In the genomic region with DNA sequence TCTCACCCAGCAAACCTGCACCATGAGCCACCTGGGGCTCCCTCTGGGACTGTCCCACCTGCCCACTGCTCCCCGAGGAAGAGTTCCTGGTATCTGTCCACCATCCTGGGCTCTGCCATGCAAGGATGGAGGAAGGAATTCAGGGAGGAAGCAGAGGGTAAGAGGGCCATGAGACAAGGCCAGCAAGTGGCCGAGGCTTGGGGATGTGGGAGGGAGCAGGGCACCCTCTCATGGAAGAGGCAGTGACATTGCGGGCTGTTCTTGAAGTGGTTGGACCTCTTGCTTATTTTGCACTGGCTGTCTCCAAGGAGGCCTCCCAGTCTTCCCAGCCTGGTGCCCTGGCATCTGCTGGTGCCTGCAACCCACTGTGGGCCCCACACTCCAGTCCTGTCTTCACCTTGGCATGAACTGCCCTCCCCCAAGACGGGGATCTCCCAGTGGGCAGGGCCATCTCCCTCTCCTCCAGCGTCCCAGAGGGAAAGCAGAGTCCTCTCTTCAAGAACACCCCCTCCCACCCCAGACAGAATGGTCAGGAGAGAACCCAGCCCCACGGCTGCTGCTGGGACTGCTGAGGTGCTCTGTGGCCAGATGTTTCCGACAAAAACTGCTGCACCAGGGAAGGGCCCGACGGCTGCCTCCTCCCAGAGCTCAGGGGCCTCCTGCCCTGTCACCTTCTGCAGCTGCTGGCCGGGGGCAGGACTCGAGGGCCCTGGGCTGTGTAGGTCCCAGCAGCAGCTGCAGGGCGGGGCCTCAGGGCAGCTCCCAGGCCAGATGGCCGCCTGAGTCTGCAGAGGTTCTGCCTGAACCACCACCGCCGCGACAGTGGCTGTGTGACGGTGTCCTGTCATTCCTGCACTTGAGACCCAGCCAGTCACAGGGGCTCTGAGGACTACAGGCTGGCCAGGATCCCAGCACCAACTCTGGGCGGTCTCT, we compare ENCODE assay signal across 10 cellular contexts. TPM values are rescaled to one million over a fixed set of nuclear protein-coding genes. Genes with fewer than 3 reads are reported as not detected.
DNase-seq lines count a peak whose midpoint lies in the region; ATAC-seq and TF ChIP-seq lines count a peak whose summit lies in the region.
"Had no signal": no experiment of that assay in that cellular context is flagged by ENCODE, and none has a peak within 500 bp of the region (broad histone marks: within the 10 kb centered on the region; RNA-seq: fewer than 3 reads in every experiment).

No MANE protein-coding gene starts in this region.

- intact Hi-C loops in Panc1 (cut with micrococcal nuclease; ENCODE audit: unreplicated experiment) = no loop called here
- intact Hi-C loops in Right ventricle myocardium superior (cut with DNase I) = no loop called here
- intact Hi-C loops in sciatic nerve (cut with DNase I) = no loop called here

- H3K27ac ChIP-seq in GM23338 (ENCODE audit: low read depth) (no peak overlapping the region), Panc1 (ENCODE audit: low read length) (peak overlapping the region; percentile 84)

- no peaks in the 10 kb centered on the region for H3K36me3 ChIP-seq in GM23338 (ENCODE audit: insufficient read depth)
- H3K36me3 ChIP-seq in Panc1 (ENCODE audit: control insufficient read depth, insufficient read depth, low read length) = peaks cover 2% of the 10 kb centered on the region; the same call in 1 of the 2 replicates

- peaks cover 12% of the 10 kb centered on the region; the same call in 1 of the 2 replicates for H3K79me2 ChIP-seq in GM23338 (replicated peaks; ENCODE audit: insufficient read depth)

- peaks cover 15% of the 10 kb centered on the region; the same call in 1 of the 2 replicates for H4K20me1 ChIP-seq in GM23338 (replicated peaks; ENCODE audit: insufficient read depth)

- H3K27ac Mint-ChIP-seq in GM23338 = no peak overlapping the region

- H3K4me3 ChIP-seq in GM23338 = 0 out of 2 replicates have a peak overlapping the region, but pooled peaks have one; percentile 13
- H3K4me3 ChIP-seq in Panc1 (ENCODE audit: low read depth in 2 of 2, low read length in 2 of 2) = no peak overlapping the region

- H3K36me3 Mint-ChIP-seq in GM23338 (ENCODE audit: low read depth) = no peaks in the 10 kb centered on the region; the same call in 2 of the 3 replicates

- no peak overlapping the region for H2AFZ ChIP-seq in GM23338

- H3K4me3 Mint-ChIP-seq in GM23338 = peak overlapping the region; percentile 60; the same call in 2 of the 3 replicates

- POLR2A ChIA-PET in Panc1 (lab: Charles Lee) = no interaction called here

- peaks cover 43% of the 10 kb centered on the region for H3K4me1 Mint-ChIP-seq in GM23338

- ATAC-seq in GM23338 (no peak; the same call in 2 of the 3 replicates), Panc1 (peak; percentile 14), Right ventricle myocardium superior (ENCODE audit: poor library complexity) (peak; percentile 3), sciatic nerve (peak; percentile 11), GM19324 (IDR thresholded peaks at IDR 0.05; ENCODE audit: low FRiP score, unreplicated experiment) (no peak)
- ATAC-seq: esophagus mucosa had no signal

- H3K27me3 ChIP-seq in GM23338 (ENCODE audit: insufficient read depth) (peaks cover 59% of the 10 kb centered on the region), Panc1 (ENCODE audit: control insufficient read depth, insufficient read depth, low read length) (no peaks in the 10 kb centered on the region)

- H3F3A ChIP-seq in GM23338 (replicated peaks; ENCODE audit: low read depth) = peaks cover 12% of the 10 kb centered on the region; the same call in 1 of the 2 replicates

- H3K27me3 Mint-ChIP-seq in GM23338 (ENCODE audit: insufficient read depth, low read depth, poor library complexity) = peaks cover 58% of the 10 kb centered on the region

- CTCF ChIA-PET in Panc1 (lab: Charles Lee) = no interaction called here

- DNase-seq in GM23338 (ENCODE audit: low spot score) (peak; percentile 46), Panc1 (ENCODE audit: low read depth, low spot score) (no peak), Right ventricle myocardium superior (peak; percentile 77), sciatic nerve (ENCODE audit: low spot score) (no peak), GM13977 (ENCODE audit: low spot score) (no peak), NCI-H345 treated with DMSO at 0.1 percent for 48 hours (lab: John Stamatoyannopoulos, UW; ENCODE audit: unreplicated experiment) (no peak), NOMO-1 treated with DMSO at 0.1 percent for 48 hours (lab: John Stamatoyannopoulos, UW; ENCODE audit: unreplicated experiment) (no peak)
- DNase-seq: posterior cingulate gyrus had no signal

- BruUV-seq in Panc1 (replicated peaks; lab: Mats Ljungman, UMichigan) = no TSS peak

- no peaks in the 10 kb centered on the region for H3K9me3 ChIP-seq in Panc1 (ENCODE audit: control insufficient read depth, insufficient read depth, low read depth, low read length)

- peak overlapping the region; percentile 88; the same call in 1 of the 2 replicates for H3K4me2 ChIP-seq in GM23338

- no peaks in the 10 kb centered on the region for H3K9me3 Mint-ChIP-seq in GM23338

- H3K9me2 ChIP-seq in GM23338 (ENCODE audit: insufficient read depth) = no peaks in the 10 kb centered on the region

- no peak for TF ChIP-seq CTCF in GM23338 (conservative IDR thresholded peaks at IDR 0.05; ENCODE audit: low read depth in 2 of 2)
- TF ChIP-seq CTCF in Panc1 (IDR thresholded peaks at IDR 0.05) = peak; percentile 27; the same call in 1 of the 2 replicates
- no peak for TF ChIP-seq CTCF in GM13977 (IDR thresholded peaks at IDR 0.05; ENCODE audit: extremely low read depth, insufficient read depth, missing control alignments)

- in situ Hi-C loops in Panc1 (cut with HindIII; ENCODE audit: low pct_unique_long_range_greater_than_20kb, low sequenced_read_pairs) = no loop called here
- in situ Hi-C loops in GM13977 (cut with MboI; ENCODE audit: low pct_unique_long_range_greater_than_20kb, low sequenced_read_pairs, unreplicated experiment) = no loop called here

- peaks cover 34% of the 10 kb centered on the region for H3K4me1 ChIP-seq in GM23338 (ENCODE audit: insufficient read depth)
- H3K4me1 ChIP-seq in Panc1 (ENCODE audit: control insufficient read depth, insufficient read depth, low read length) = peaks cover 65% of the 10 kb centered on the region

TF ChIP-seq in GM23338, 12 proteins besides CTCF, POLR2A, EP300 and RAD21 (continues in another document):
- TF ChIP-seq JUNB (IDR thresholded peaks at IDR 0.05; ENCODE audit: unreplicated experiment) = no peak
- TF ChIP-seq ZNF331 (CRISPR knock-in tag; IDR thresholded peaks at IDR 0.05; ENCODE audit: low read depth) = no peak
- TF ChIP-seq STAT1 (IDR thresholded peaks at IDR 0.05; ENCODE audit: unreplicated experiment) = no peak
- no peak for TF ChIP-seq EZH2 (IDR thresholded peaks at IDR 0.05; ENCODE audit: low read depth, unreplicated experiment)
- no peak for TF ChIP-seq REST (IDR thresholded peaks at IDR 0.05; ENCODE audit: unreplicated experiment)

RNA-seq across cellular contexts. Expression of gene AKT1, which starts 1.8 kb away (rescaled TPM):
- total RNA-seq in GM23338 (2014; rRNA removed; shearing (Covaris generic)) = 74.3 and 78.7 TPM in 2 replicates
- 19.2 and 23.7 TPM in 2 replicates for polyA plus RNA-seq in GM23338 (2016; fragmentation: Nextera tagmentation; extraction: Ambion mirVana)
- total RNA-seq in Panc1 (2021; ENCODE audit: unreplicated experiment) (175 TPM), Right ventricle myocardium superior (120 TPM), sciatic nerve (90.4 TPM)
- polyA plus RNA-seq in Panc1 (2012; ENCODE audit: insufficient read length) = 296 TPM

RNA-seq across cellular contexts. Expression of gene ZBTB42, which starts 3.5 kb away (rescaled TPM):
- total RNA-seq in GM23338 (2014; rRNA removed; shearing (Covaris generic)) = 4.4 and 7.5 TPM in 2 replicates
- 0.66 and 0.70 TPM in 2 replicates for polyA plus RNA-seq in GM23338 (2016; fragmentation: Nextera tagmentation; extraction: Ambion mirVana)
- 16.5 TPM for total RNA-seq in Panc1 (2021; ENCODE audit: unreplicated experiment)
- polyA plus RNA-seq in Panc1 (2012; ENCODE audit: insufficient read length) = 17.3 TPM
- 5.0 TPM for total RNA-seq in Right ventricle myocardium superior
- total RNA-seq in sciatic nerve = 3.6 TPM

RNA-seq across cellular contexts. Expression of gene SIVA1, which starts 44.4 kb away (rescaled TPM):
- total RNA-seq in GM23338 (2014; rRNA removed; shearing (Covaris generic)) = 381 and 392 TPM in 2 replicates
- polyA plus RNA-seq in GM23338 (2016; fragmentation: Nextera tagmentation; extraction: Ambion mirVana) = 215 and 225 TPM in 2 replicates
- total RNA-seq in Panc1 (2021; ENCODE audit: unreplicated experiment) (100 TPM), Right ventricle myocardium superior (60.7 TPM), sciatic nerve (56.6 TPM)
- 184 TPM for polyA plus RNA-seq in Panc1 (2012; ENCODE audit: insufficient read length)

Comparison
In these comparisons a context has a peak if more than half of its experiments do, and no peak if none do; other contexts are left out.
1. ATAC-seq: peak in Panc1 (single experiment), Right ventricle myocardium superior (single experiment) and sciatic nerve (single experiment); none in GM23338 (single experiment) and GM19324 (single experiment).
2. DNase-seq: peak in GM23338 (single experiment) and Right ventricle myocardium superior (single experiment); none in Panc1 (single experiment), sciatic nerve (single experiment), GM13977 (single experiment), NCI-H345 treated with DMSO at 0.1 percent for 48 hours (single experiment) and NOMO-1 treated with DMSO at 0.1 percent for 48 hours (single experiment).